In genomic region chr17:8630802-8631553, GRCh38 we compare ENCODE assay signal across 8 cellular contexts. TPM values are rescaled to one million over a fixed set of nuclear protein-coding genes. Genes with fewer than 3 reads are reported as not detected.
DNase-seq lines count a peak whose midpoint lies in the region; ATAC-seq, FAIRE-seq and TF ChIP-seq lines count a peak whose summit lies in the region.

No MANE protein-coding gene starts in this region.

- WGBS in prostate gland, result under 1% methylated on average over 82 of the region's 85 CpGs

- peak overlapping the region; percentile 80 for H3K4me3 ChIP-seq in GM12864 (ENCODE audit: low read depth, low read length)
- peak overlapping the region; percentile 70 to 72 for H3K4me3 ChIP-seq in right atrium auricular region
- H3K4me3 ChIP-seq in prostate gland, result peak overlapping the region; percentile 72 to 90

- peak; percentile 2 for TF ChIP-seq POLR2A in prostate gland (IDR thresholded peaks at IDR 0.05)

- H3K27ac ChIP-seq in right atrium auricular region, result peak overlapping the region; percentile 82 to 95
- H3K27ac ChIP-seq in prostate gland, result peak overlapping the region; percentile 86 to 87

- peaks cover 6% of the 10 kb centered on the region for H3K4me1 Mint-ChIP-seq in T-helper 1 cell treated with Interleukin-12 subunit alpha and Interleukin-12 subunit beta and Interleukin-4 antibody, amounts not matched to agents 30 μg/mL and 1 μg/mL, for 36 hours (ENCODE audit: low read depth)

- H3K9me3 Mint-ChIP-seq in T-helper 1 cell treated with Interleukin-12 subunit alpha and Interleukin-12 subunit beta and Interleukin-4 antibody, amounts not matched to agents 30 μg/mL and 1 μg/mL, for 36 hours, result no peaks in the 10 kb centered on the region

- TF ChIP-seq CTCF in GM12864 (IDR thresholded peaks at IDR 0.05; ENCODE audit: low read depth, low read length, missing control alignments) (peak; percentile 5), right atrium auricular region (IDR thresholded peaks at IDR 0.05) (peak in 1 of 2 donors; percentile 56), prostate gland (IDR thresholded peaks at IDR 0.05) (peak in 1 of 4 experiments; percentile 46)

- FAIRE-seq in urothelium cell line (lab: Jason Lieb, UNC), result no peak

- intact Hi-C loops in prostate gland (cut with DNase I), result loop anchor here (2.0 kb wide), 1 partner anchor 194 kb away; no protein-coding TSS in a partner anchor

- ATAC-seq in HG02798 (IDR thresholded peaks at IDR 0.05; ENCODE audit: poor library complexity, unreplicated experiment), result peak; percentile 97

- no peaks in the 10 kb centered on the region for H3K36me3 Mint-ChIP-seq in T-helper 1 cell treated with Interleukin-12 subunit alpha and Interleukin-12 subunit beta and Interleukin-4 antibody, amounts not matched to agents 30 μg/mL and 1 μg/mL, for 36 hours (ENCODE audit: low read depth)

- H3K9me3 ChIP-seq in right atrium auricular region (no peaks in the 10 kb centered on the region), prostate gland (no peaks in the 10 kb centered on the region)

- H3K4me3 Mint-ChIP-seq in T-helper 1 cell treated with Interleukin-12 subunit alpha and Interleukin-12 subunit beta and Interleukin-4 antibody, amounts not matched to agents 30 μg/mL and 1 μg/mL, for 36 hours, result peak overlapping the region; percentile 98

- H3K27me3 ChIP-seq in right atrium auricular region, result no peaks in the 10 kb centered on the region
- no peaks in the 10 kb centered on the region for H3K27me3 ChIP-seq in prostate gland (replicated peaks; ENCODE audit: insufficient read depth)

- peak overlapping the region; percentile 76 for H3K27ac Mint-ChIP-seq in T-helper 1 cell treated with Interleukin-12 subunit alpha and Interleukin-12 subunit beta and Interleukin-4 antibody, amounts not matched to agents 30 μg/mL and 1 μg/mL, for 36 hours

- DNase-seq in GM12864 (ENCODE audit: low read depth) (peak; percentile 91), NCI-H1417 treated with DMSO at 0.1 percent for 48 hours (lab: John Stamatoyannopoulos, UW) (peak; percentile 88), anterior cingulate cortex (lab: John Stamatoyannopoulos, UW) (peak; percentile 89 to 99 (median 98)), right atrium auricular region (ENCODE audit: low spot score) (peak; percentile 98), prostate gland (ENCODE audit: low spot score) (peak; percentile 100), urothelium cell line (ENCODE audit: low spot score) (peak; percentile 97)

- H3K36me3 ChIP-seq in right atrium auricular region, result no peaks in the 10 kb centered on the region
- no peaks in the 10 kb centered on the region for H3K36me3 ChIP-seq in prostate gland

- H3K27me3 Mint-ChIP-seq in T-helper 1 cell treated with Interleukin-12 subunit alpha and Interleukin-12 subunit beta and Interleukin-4 antibody, amounts not matched to agents 30 μg/mL and 1 μg/mL, for 36 hours (ENCODE audit: low read depth), result peaks cover 60% of the 10 kb centered on the region

- H3K4me1 ChIP-seq in right atrium auricular region, result peaks cover 0 to 30% of the 10 kb centered on the region in 2 donors
- H3K4me1 ChIP-seq in prostate gland (replicated peaks), result no peaks in the 10 kb centered on the region

RNA-seq across cellular contexts. Expression of gene MYH10, which starts 0.5 kb away (rescaled TPM):
- total RNA-seq in right atrium auricular region, result 10 to 100 TPM; 48.9 to 49.1 TPM
- total RNA-seq in prostate gland, result 10 to 100 TPM; 48.6 to 56.6 TPM

Comparison
In these comparisons a context has a peak if more than half of its experiments do, and no peak if none do; other contexts are left out.
1. Peak in every context shown above with its lines: DNase-seq, ATAC-seq, H3K4me3 ChIP-seq and H3K27ac ChIP-seq.